In genomic region chr6:87276624-87277023, GRCh38 we compare ENCODE assay signal across 20 cellular contexts. TPM values are rescaled to one million over a fixed set of nuclear protein-coding genes. Genes with fewer than 3 reads are reported as not detected.
DNase-seq lines count a peak whose midpoint lies in the region; ATAC-seq and TF ChIP-seq lines count a peak whose summit lies in the region.
"Had no signal": no experiment of that assay in that cellular context is flagged by ENCODE, and none has a peak within 500 bp of the region (broad histone marks: within the 10 kb centered on the region; RNA-seq: fewer than 3 reads in every experiment).

No MANE protein-coding gene starts in this region.

- H3K4me1 ChIP-seq in PC-3 (ENCODE audit: insufficient read depth, low read length), result peaks cover 10% of the 10 kb centered on the region; the same call in 1 of the 2 replicates
- H3K4me1 ChIP-seq in mucosa of descending colon (ENCODE audit: low read depth), result no peaks in the 10 kb centered on the region
- H3K4me1 ChIP-seq: Peyer's patch, SJCRH30 had no signal

- H3K36me3 ChIP-seq in PC-3 (ENCODE audit: low read depth, low read length), result no peaks in the 10 kb centered on the region
- H3K36me3 ChIP-seq in mucosa of descending colon (ENCODE audit: low read depth), result no peaks in the 10 kb centered on the region
- H3K36me3 ChIP-seq: Peyer's patch, SJCRH30 had no signal

- H3K27ac Mint-ChIP-seq in activated naive CD4-positive, alpha-beta T cell treated with anti-CD3 and anti-CD28 coated beads, Interleukin-2, amount 50 U/mL, for 24 hours, result peak overlapping the region; percentile 13

- no peak for DNase-seq in activated naive CD4-positive, alpha-beta T cell treated with anti-CD3 and anti-CD28 coated beads, Interleukin-2, amount 50 U/mL, for 16 hours
- DNase-seq in PC-3 (peak; percentile 33), mucosa of descending colon (no peak), HT-29 (ENCODE audit: low spot score) (no peak), NCI-H187 treated with DMSO at 0.1 percent for 48 hours (lab: John Stamatoyannopoulos, UW) (no peak), substantia nigra (lab: John Stamatoyannopoulos, UW) (no peak)
- DNase-seq: Calu3; CD8-positive, alpha-beta memory T cell; DMS153; GOT3; HCEC 1CT; NCI-H1417; NCI-H446 treated with DMSO at 0.1 percent for 48 hours; NK-92 treated with Interleukin-12 subunit alpha and Interleukin-12 subunit beta, amount 100 ng/mL, for 24 hours; Peyer's patch; T-helper 1 cell had no signal

- H3K4me1 Mint-ChIP-seq in activated naive CD4-positive, alpha-beta T cell treated with anti-CD3 and anti-CD28 coated beads, Interleukin-2, amount 50 U/mL, for 24 hours, result peaks cover 26% of the 10 kb centered on the region

- no peak for TF ChIP-seq CTCF in PC-3 (conservative IDR thresholded peaks at IDR 0.05; ENCODE audit: low read depth, low read length)
- TF ChIP-seq CTCF in mucosa of descending colon (IDR thresholded peaks at IDR 0.05), result no peak

- H3K9me3 Mint-ChIP-seq in activated naive CD4-positive, alpha-beta T cell treated with anti-CD3 and anti-CD28 coated beads, Interleukin-2, amount 50 U/mL, for 24 hours, result peaks cover 6% of the 10 kb centered on the region
- H3K9me3 Mint-ChIP-seq: CD8-positive, alpha-beta memory T cell had no signal

- H3K4me2 ChIP-seq in PC-3 (ENCODE audit: low read length), result no peak overlapping the region

- no peak overlapping the region for H3K9ac ChIP-seq in PC-3 (ENCODE audit: low read length)

- H3K27me3 ChIP-seq in PC-3 (ENCODE audit: low read length), result no peaks in the 10 kb centered on the region
- H3K27me3 ChIP-seq: Peyer's patch, SJCRH30 had no signal

- no peaks in the 10 kb centered on the region for H3K9me2 ChIP-seq in PC-3 (replicated peaks; ENCODE audit: low read length)

- intact Hi-C loops in PC-3 (cut with micrococcal nuclease), result loop anchor here (1.0 to 2.0 kb wide), 2 partner anchors 115 to 138 kb away; no protein-coding TSS in a partner anchor
- intact Hi-C loops in mucosa of descending colon (cut with DNase I, micrococcal nuclease), result no loop called here

- H3K4me3 ChIP-seq in PC-3 (ENCODE audit: low read length), result no peak overlapping the region
- H3K4me3 ChIP-seq in mucosa of descending colon, result no peak overlapping the region
- H3K4me3 ChIP-seq: Peyer's patch, SJCRH30 had no signal

- no TSS peak for BruUV-seq in PC-3 (replicated peaks; lab: Mats Ljungman, UMichigan)

- H2AFZ ChIP-seq in PC-3 (ENCODE audit: low read length), result no peak overlapping the region

- no peaks in the 10 kb centered on the region for H4K20me1 ChIP-seq in PC-3 (ENCODE audit: low read length)

- no peaks in the 10 kb centered on the region for H3F3A ChIP-seq in PC-3 (ENCODE audit: low read length, unreplicated experiment)

- H3K79me2 ChIP-seq in PC-3 (ENCODE audit: low read length), result no peaks in the 10 kb centered on the region

- no peaks in the 10 kb centered on the region for H3K27me3 Mint-ChIP-seq in activated naive CD4-positive, alpha-beta T cell treated with anti-CD3 and anti-CD28 coated beads, Interleukin-2, amount 50 U/mL, for 24 hours
- H3K27me3 Mint-ChIP-seq: CD8-positive, alpha-beta memory T cell had no signal

- CTCF ChIA-PET in PC-3 (lab: Charles Lee), result no interaction called here

- H3K4me3 Mint-ChIP-seq in activated naive CD4-positive, alpha-beta T cell treated with anti-CD3 and anti-CD28 coated beads, Interleukin-2, amount 50 U/mL, for 24 hours, result no peak overlapping the region
- H3K4me3 Mint-ChIP-seq: CD8-positive, alpha-beta memory T cell had no signal

- ATAC-seq in PC-3 (peak; percentile 82), mucosa of descending colon (peak; percentile 84)

- H3K9me3 ChIP-seq in PC-3 (ENCODE audit: low read length) (no peaks in the 10 kb centered on the region), mucosa of descending colon (no peaks in the 10 kb centered on the region)
- H3K9me3 ChIP-seq: Peyer's patch, SJCRH30 had no signal

- POLR2A ChIA-PET in PC-3 (lab: Charles Lee; ENCODE audit: unreplicated experiment), result no interaction called here

- H3K36me3 Mint-ChIP-seq in activated naive CD4-positive, alpha-beta T cell treated with anti-CD3 and anti-CD28 coated beads, Interleukin-2, amount 50 U/mL, for 24 hours, result no peaks in the 10 kb centered on the region
- H3K36me3 Mint-ChIP-seq: CD8-positive, alpha-beta memory T cell had no signal

- no peak overlapping the region for H3K27ac ChIP-seq in PC-3 (ENCODE audit: low read length)
- H3K27ac ChIP-seq in substantia nigra (ENCODE audit: low read depth, low read length, poor library complexity, severe bottlenecking), result no peak overlapping the region
- H3K27ac ChIP-seq: Peyer's patch, SJCRH30 had no signal

RNA-seq across cellular contexts. Expression of gene SMIM8, which starts 45.8 kb away (rescaled TPM):
- total RNA-seq in PC-3 (2014; rRNA removed) (3.4 and 5.0 TPM in 2 replicates), mucosa of descending colon (10 to 100 TPM; 10.9 to 18.9 (median 13.2) TPM)
- 1.2 and 1.5 TPM in 2 replicates for total RNA-seq in HT-29 (2014; rRNA removed; shearing (Covaris generic))

RNA-seq across cellular contexts. Expression of gene GJB7, which starts 52.5 kb away (rescaled TPM):
- total RNA-seq in PC-3 (2014; rRNA removed) (0.04 TPM in 1 of 2 replicates, not detected in the other), mucosa of descending colon (not detected)
- not detected in 2 replicates for total RNA-seq in HT-29 (2014; rRNA removed; shearing (Covaris generic))
- total RNA-seq: A673; Calu3; CD8-positive, alpha-beta memory T cell; MCF 10A; Peyer's patch; SJCRH30 had no signal
